In the genomic region with DNA sequence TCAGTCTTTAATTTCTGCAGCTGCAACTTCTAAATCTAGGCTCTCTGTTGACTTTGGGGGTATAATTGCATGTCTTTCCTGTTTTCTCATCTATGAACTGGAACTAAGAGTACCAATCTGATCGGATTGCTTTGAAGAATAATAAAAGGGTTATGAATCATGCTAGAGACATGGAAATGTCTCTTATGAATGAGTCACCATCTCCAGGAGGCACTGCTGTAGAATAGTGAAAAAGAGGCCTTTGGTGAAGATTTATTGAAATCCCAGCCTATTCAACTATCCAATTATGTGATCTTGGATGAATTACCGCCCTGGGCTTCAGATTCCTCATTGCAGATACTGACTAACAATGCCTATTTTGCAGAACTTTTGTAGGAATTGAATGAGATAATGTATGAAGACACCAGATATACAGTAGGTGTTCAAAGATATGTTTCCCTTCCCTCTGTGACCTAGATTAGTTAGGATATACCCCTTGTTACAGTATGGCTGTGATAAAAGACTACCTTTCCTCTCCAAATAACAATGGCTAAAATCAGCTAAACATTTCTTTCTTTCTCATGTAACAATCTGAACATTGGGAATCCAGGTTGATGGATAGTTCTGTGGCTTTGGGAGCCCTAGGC, we compare ENCODE assay signal across 2 cellular contexts.
A peak's percentile ranks its signal among the peaks of the same experiment; 100 is the strongest.
TF ChIP-seq lines count a peak whose summit lies in the region.

No MANE protein-coding gene starts in this region.

TF ChIP-seq in SK-N-SH, 30 proteins besides CTCF, POLR2A, EP300 and RAD21 (continued from another document):
- TF ChIP-seq YY1 (IDR thresholded peaks at IDR 0.05; ENCODE audit: low read depth) (peak; percentile 33; the same call in 1 of the 2 replicates), RXRA (IDR thresholded peaks at IDR 0.05; ENCODE audit: borderline replicate concordance, low read depth) (peak; percentile 73; the same call in 1 of the 2 replicates), FOXJ3 (CRISPR knock-in tag; IDR thresholded peaks at IDR 0.05) (no peak), MXI1 (IDR thresholded peaks at IDR 0.05; ENCODE audit: low read depth, low read length) (no peak), TCF12 (IDR thresholded peaks at IDR 0.05) (peak; percentile 93), CHD2 (IDR thresholded peaks at IDR 0.05; ENCODE audit: low read length, partially characterized antibody) (no peak), GABPA (IDR thresholded peaks at IDR 0.05; ENCODE audit: low read depth) (0 out of 2 replicates have a peak, but pooled peaks have one; percentile 21), TAF1 (IDR thresholded peaks at IDR 0.05; ENCODE audit: borderline replicate concordance, low read depth, low read length) (no peak)
- TF ChIP-seq, protein P1, sequence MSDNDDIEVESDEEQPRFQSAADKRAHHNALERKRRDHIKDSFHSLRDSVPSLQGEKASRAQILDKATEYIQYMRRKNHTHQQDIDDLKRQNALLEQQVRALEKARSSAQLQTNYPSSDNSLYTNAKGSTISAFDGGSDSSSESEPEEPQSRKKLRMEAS (IDR thresholded peaks at IDR 0.05; ENCODE audit: low read depth): no peak; the same call in 1 of the 2 replicates
TF ChIP-seq in SK-N-SH: peak in this region for 13.

TF ChIP-seq in GM23338, 12 proteins besides CTCF, POLR2A, EP300 and RAD21 (continued from another document):
- TF ChIP-seq EZH2phosphoT487 (IDR thresholded peaks at IDR 0.05; ENCODE audit: unreplicated experiment): no peak
